ENCODE assay signal across 14 cellular contexts in genomic region chr2:230809677-230810251, GRCh38. TPM values are rescaled to one million over a fixed set of nuclear protein-coding genes. Genes with fewer than 3 reads are reported as not detected.
DNase-seq lines count a peak whose midpoint lies in the region; ATAC-seq and TF ChIP-seq lines count a peak whose summit lies in the region.
"Had no signal": no experiment of that assay in that cellular context is flagged by ENCODE, and none has a peak within 500 bp of the region (broad histone marks: within the 10 kb centered on the region; RNA-seq: fewer than 3 reads in every experiment).

No MANE protein-coding gene starts in this region.

- peak; percentile 11 for DNase-seq in DMS114 treated with DMSO at 0.1 percent for 48 hours (lab: John Stamatoyannopoulos, UW; ENCODE audit: unreplicated experiment)
- peak; percentile 23 for DNase-seq in PC-3
- DNase-seq in epithelial cell of esophagus (ENCODE audit: low read depth), result no peak
- no peak for DNase-seq in T-helper 1 cell
- DNase-seq in NCI-H2171 (lab: John Stamatoyannopoulos, UW), result no peak
- no peak for DNase-seq in NCI-H1417 treated with DMSO at 0.1 percent for 48 hours (lab: John Stamatoyannopoulos, UW)
- DNase-seq: effector CD4-positive, alpha-beta T cell; H7; NCI-H226; stimulated activated naive CD4-positive, alpha-beta T cell treated with Interleukin-2 at 50 U/mL for 16 hours had no signal

- no peaks in the 10 kb centered on the region for H3K79me2 ChIP-seq in PC-3 (ENCODE audit: low read length)

- no peak for ATAC-seq in PC-3
- ATAC-seq in HG03521 (IDR thresholded peaks at IDR 0.05; ENCODE audit: unreplicated experiment), result no peak

- H3K4me3 ChIP-seq in PC-3 (ENCODE audit: low read length), result no peak overlapping the region
- no peak overlapping the region for H3K4me3 ChIP-seq in epithelial cell of esophagus (ENCODE audit: low read length)
- H3K4me3 ChIP-seq: ascending aorta; BLaER1 treated with 17β-estradiol and CSF1 and Interleukin-3, amounts not matched to agents 10 nM and 100 nM had no signal

- H2AFZ ChIP-seq in PC-3 (ENCODE audit: low read length), result no peak overlapping the region

- no peaks in the 10 kb centered on the region for H3K9me3 ChIP-seq in PC-3 (ENCODE audit: low read length)
- H3K9me3 ChIP-seq: ascending aorta; BLaER1 treated with 17β-estradiol and CSF1 and Interleukin-3, amounts not matched to agents 10 nM and 100 nM had no signal

- no peak overlapping the region for H3K4me2 ChIP-seq in PC-3 (ENCODE audit: low read length)
- H3K4me2 ChIP-seq: BLaER1 treated with 17β-estradiol and CSF1 and Interleukin-3, amounts not matched to agents 10 nM and 100 nM had no signal

- H3K27ac ChIP-seq in 22Rv1, result no peak overlapping the region
- no peak overlapping the region for H3K27ac ChIP-seq in PC-3 (ENCODE audit: low read length)
- H3K27ac ChIP-seq: ascending aorta; BLaER1 treated with 17β-estradiol and CSF1 and Interleukin-3, amounts not matched to agents 10 nM and 100 nM had no signal

- POLR2A ChIA-PET in PC-3 (lab: Charles Lee; ENCODE audit: unreplicated experiment), result no interaction called here

- CTCF ChIA-PET in PC-3 (lab: Charles Lee), result interaction anchor here (0.6 kb wide), 2 partner anchors 195 to 597 kb away, joined by 3 to 6 read pairs; no protein-coding TSS in a partner anchor

- H3F3A ChIP-seq in PC-3 (ENCODE audit: low read length, unreplicated experiment), result no peaks in the 10 kb centered on the region

- TF ChIP-seq CTCF in 22Rv1 (IDR thresholded peaks at IDR 0.05) (peak; percentile 72), PC-3 (conservative IDR thresholded peaks at IDR 0.05; ENCODE audit: low read depth, low read length) (peak; percentile 58), epithelial cell of esophagus (IDR thresholded peaks at IDR 0.05; ENCODE audit: insufficient read depth, low read depth, low read length, missing control alignments) (peak; percentile 22)

- no peaks in the 10 kb centered on the region for H4K20me1 ChIP-seq in PC-3 (ENCODE audit: low read length)

- peaks cover 34% of the 10 kb centered on the region for H3K36me3 ChIP-seq in PC-3 (ENCODE audit: low read depth, low read length)

- H3K9ac ChIP-seq in PC-3 (ENCODE audit: low read length), result no peak overlapping the region
- H3K9ac ChIP-seq: BLaER1 treated with 17β-estradiol and CSF1 and Interleukin-3, amounts not matched to agents 10 nM and 100 nM had no signal

- H3K4me1 ChIP-seq in PC-3 (ENCODE audit: insufficient read depth, low read length), result no peaks in the 10 kb centered on the region
- H3K4me1 ChIP-seq: ascending aorta had no signal

- no peaks in the 10 kb centered on the region for H3K9me2 ChIP-seq in PC-3 (replicated peaks; ENCODE audit: low read length)

- BruUV-seq in PC-3 (replicated peaks; lab: Mats Ljungman, UMichigan), result no TSS peak

- H3K27me3 ChIP-seq in PC-3 (ENCODE audit: low read length), result no peaks in the 10 kb centered on the region
- H3K27me3 ChIP-seq: ascending aorta; BLaER1 treated with 17β-estradiol and CSF1 and Interleukin-3, amounts not matched to agents 10 nM and 100 nM had no signal

- intact Hi-C loops in PC-3 (cut with micrococcal nuclease), result loop anchor here (5.0 kb wide), 1 partner anchor 192 kb away; no protein-coding TSS in a partner anchor

RNA-seq across cellular contexts. Expression of gene ITM2C, which starts 55.0 kb away (rescaled TPM):
- 111 and 113 TPM in 2 replicates for total RNA-seq in PC-3 (2014; rRNA removed)

Comparison
In these comparisons a context has a peak if more than half of its experiments do, and no peak if none do; other contexts are left out.
1. CTCF ChIP-seq: peak in every context shown above with its lines; median percentile 72 in 22Rv1; 58 in PC-3; 22 in epithelial cell of esophagus.
2. DNase-seq: peak in DMS114 treated with DMSO at 0.1 percent for 48 hours (single experiment) and PC-3 (single experiment); none in epithelial cell of esophagus (single experiment), T-helper 1 cell (0 of 5), NCI-H2171 (single experiment) and NCI-H1417 treated with DMSO at 0.1 percent for 48 hours (single experiment).